9 cellular contexts compared by ENCODE assay signal in genomic region chr9:129596541-129597328, GRCh38. TPM values are rescaled to one million over a fixed set of nuclear protein-coding genes. Genes with fewer than 3 reads are reported as not detected.
A peak's percentile ranks its signal among the peaks of the same experiment; 100 is the strongest.
DNase-seq lines count a peak whose midpoint lies in the region; ATAC-seq and TF ChIP-seq lines count a peak whose summit lies in the region.
"Had no signal": no experiment of that assay in that cellular context is flagged by ENCODE, and none has a peak within 500 bp of the region (broad histone marks: within the 10 kb centered on the region; RNA-seq: fewer than 3 reads in every experiment).

No MANE protein-coding gene starts in this region.

- intact Hi-C loops in psoas muscle (cut with DNase I): no loop called here

- 30 to 53% (median 44%) methylated on average over 21 to 33 of the region's 33 CpGs for whole genome bisulfite sequencing in psoas muscle, 3 donors

- no peaks in the 10 kb centered on the region for H3K36me3 ChIP-seq in cardiac muscle cell
- no peaks in the 10 kb centered on the region for H3K36me3 ChIP-seq in psoas muscle (ENCODE audit: insufficient read depth in 1 of 2, low read depth in 1 of 2)

- H3K27ac Mint-ChIP-seq in activated CD4-positive, alpha-beta memory T cell treated with anti-CD3 and anti-CD28 coated beads, Interleukin-2, amount 10 ng/mL, durations not matched to agents 7 days and 5 days: no peak overlapping the region

- CTCF ChIA-PET in activated CD4-positive, alpha-beta memory T cell treated with anti-CD3 and anti-CD28 coated beads, Interleukin-2, amount 10 ng/mL, durations not matched to agents 7 days and 5 days (lab: Charles Lee): interaction anchor here (0.8 to 1.8 kb wide), 5 partner anchors 12 to 458 kb away, joined by 3 to 4 read pairs (median 3); no protein-coding TSS in a partner anchor

- no peak for TF ChIP-seq CTCF in cardiac muscle cell (IDR thresholded peaks at IDR 0.05; ENCODE audit: low read depth, low read length)
- no peak for TF ChIP-seq CTCF in psoas muscle (IDR thresholded peaks at IDR 0.05)

- H3K36me3 Mint-ChIP-seq in activated CD4-positive, alpha-beta memory T cell treated with anti-CD3 and anti-CD28 coated beads, Interleukin-2, amount 10 ng/mL, durations not matched to agents 7 days and 5 days (ENCODE audit: low read depth): no peaks in the 10 kb centered on the region

- ATAC-seq in psoas muscle (peak; percentile 36 to 69 (median 58)), GM19395 (IDR thresholded peaks at IDR 0.05; ENCODE audit: unreplicated experiment) (no peak)

- in situ Hi-C loops in ACHN (cut with HindIII; ENCODE audit: low pct_ligation_motif_present, low pct_unique_long_range_greater_than_20kb, low sequenced_read_pairs): no loop called here

- H3K9me3 ChIP-seq in cardiac muscle cell (ENCODE audit: low read depth) (no peaks in the 10 kb centered on the region), psoas muscle (no peaks in the 10 kb centered on the region)

- no peak overlapping the region for H3K27ac ChIP-seq in cardiac muscle cell
- peak overlapping the region; percentile 68 for H3K27ac ChIP-seq in psoas muscle

- DNase-seq in EH (ENCODE audit: low read depth) (peak; percentile 89), cardiac muscle cell (ENCODE audit: low read depth in 1 of 2, low spot score in 1 of 2) (peak; percentile 73 to 91), psoas muscle (peak; percentile 67 to 78), ACHN (no peak), OCI-M2 (lab: John Stamatoyannopoulos, UW; ENCODE audit: unreplicated experiment) (no peak)
- DNase-seq in activated CD4-positive, alpha-beta memory T cell treated with anti-CD3 and anti-CD28 coated beads, Interleukin-2, amount 10 ng/mL, durations not matched to agents 7 days and 5 days: no peak
- no peak for DNase-seq in activated CD4-positive, alpha-beta T cell treated with anti-CD3 and anti-CD28 coated beads, Interleukin-2, amount 50 U/mL, for 4 hours
- DNase-seq: activated T-cell treated with anti-CD3 and anti-CD28 coated beads, Interleukin-2, amount 50 U/mL, for 4 hours had no signal

- H3K4me1 ChIP-seq in cardiac muscle cell (ENCODE audit: low read depth) (peaks cover 14% of the 10 kb centered on the region), psoas muscle (peaks cover 17% of the 10 kb centered on the region)

- H3K4me3 ChIP-seq in cardiac muscle cell (peak overlapping the region; percentile 57), psoas muscle (peak overlapping the region; percentile 66)

- H3K4me3 Mint-ChIP-seq in activated CD4-positive, alpha-beta memory T cell treated with anti-CD3 and anti-CD28 coated beads, Interleukin-2, amount 10 ng/mL, durations not matched to agents 7 days and 5 days: peak overlapping the region; percentile 47
- H3K4me3 Mint-ChIP-seq: activated T-cell treated with anti-CD3 and anti-CD28 coated beads, Interleukin-2, amount 50 U/mL, for 4 hours had no signal

- H3K9me3 Mint-ChIP-seq in activated CD4-positive, alpha-beta memory T cell treated with anti-CD3 and anti-CD28 coated beads, Interleukin-2, amount 10 ng/mL, durations not matched to agents 7 days and 5 days: no peaks in the 10 kb centered on the region
- H3K9me3 Mint-ChIP-seq: activated T-cell treated with anti-CD3 and anti-CD28 coated beads, Interleukin-2, amount 50 U/mL, for 4 hours had no signal

- peaks cover 33% of the 10 kb centered on the region for H3K4me1 Mint-ChIP-seq in activated CD4-positive, alpha-beta memory T cell treated with anti-CD3 and anti-CD28 coated beads, Interleukin-2, amount 10 ng/mL, durations not matched to agents 7 days and 5 days

- H3K27me3 ChIP-seq in cardiac muscle cell (no peaks in the 10 kb centered on the region), psoas muscle (ENCODE audit: insufficient read depth in 3 of 3, low read length in 2 of 3) (peaks cover 0 to 3% (median 3%) of the 10 kb centered on the region in 3 donors)

- POLR2A ChIA-PET in activated CD4-positive, alpha-beta memory T cell treated with anti-CD3 and anti-CD28 coated beads, Interleukin-2, amount 10 ng/mL, durations not matched to agents 7 days and 5 days (lab: Charles Lee): interaction anchor here (0.7 to 3.5 kb wide), 6 partner anchors 9 to 127 kb away, joined by 4 to 38 read pairs (median 4); no protein-coding TSS in a partner anchor

- H3K27me3 Mint-ChIP-seq in activated CD4-positive, alpha-beta memory T cell treated with anti-CD3 and anti-CD28 coated beads, Interleukin-2, amount 10 ng/mL, durations not matched to agents 7 days and 5 days: peaks cover 33% of the 10 kb centered on the region

RNA-seq across cellular contexts. Expression of gene C9orf50, which starts 24.2 kb away (rescaled TPM):
- total RNA-seq in activated CD4-positive, alpha-beta memory T cell treated with anti-CD3 and anti-CD28 coated beads, Interleukin-2, amount 10 ng/mL, durations not matched to agents 7 days and 5 days: not detected
- total RNA-seq in cardiac muscle cell: 1.8 and 2.5 TPM in 2 replicates
- 2.9 and 4.3 TPM in 2 replicates for polyA plus RNA-seq in cardiac muscle cell
- total RNA-seq in psoas muscle: not detected
- not detected for polyA plus RNA-seq in psoas muscle
- total RNA-seq: activated T-cell treated with anti-CD3 and anti-CD28 coated beads, Interleukin-2, amount 50 U/mL, for 4 hours had no signal

RNA-seq across cellular contexts. Expression of gene NTMT1, which starts 29.2 kb away (rescaled TPM):
- 10 to 100 TPM; 34.2 to 38.7 TPM for total RNA-seq in activated CD4-positive, alpha-beta memory T cell treated with anti-CD3 and anti-CD28 coated beads, Interleukin-2, amount 10 ng/mL, durations not matched to agents 7 days and 5 days
- 35.2 and 36.1 TPM in 2 replicates for total RNA-seq in cardiac muscle cell
- 77.6 and 86.0 TPM in 2 replicates for polyA plus RNA-seq in cardiac muscle cell
- total RNA-seq in psoas muscle: 10 to 100 TPM; 67.5 to 98.2 (median 72.0) TPM
- polyA plus RNA-seq in psoas muscle: 100 to 1,000 TPM in 2 of 3 donors, 10 to 100 TPM in 1; 92.9 to 178 (median 112) TPM

RNA-seq across cellular contexts. Expression of gene ASB6, which starts 45.2 kb away (rescaled TPM):
- total RNA-seq in activated CD4-positive, alpha-beta memory T cell treated with anti-CD3 and anti-CD28 coated beads, Interleukin-2, amount 10 ng/mL, durations not matched to agents 7 days and 5 days: 10 to 100 TPM; 22.5 to 23.4 TPM
- total RNA-seq in cardiac muscle cell (23.9 and 24.0 TPM in 2 replicates), psoas muscle (10 to 100 TPM in 1 of 4 donors, 1 to 10 TPM in 3; 6.3 to 11.9 (median 8.6) TPM)
- polyA plus RNA-seq in cardiac muscle cell (15.0 and 25.2 TPM in 2 replicates), psoas muscle (10 to 100 TPM in 2 of 3 donors, 1 to 10 TPM in 1; 8.0 to 20.2 (median 14.9) TPM)

Comparison
In these comparisons a context has a peak if more than half of its experiments do, and no peak if none do; other contexts are left out.
1. DNase-seq: peak in EH (single experiment), cardiac muscle cell (2 of 2) and psoas muscle (2 of 2); none in activated CD4-positive, alpha-beta memory T cell treated with anti-CD3 and anti-CD28 coated beads, Interleukin-2, amount 10 ng/mL, durations not matched to agents 7 days and 5 days (single experiment), ACHN (single experiment), OCI-M2 (single experiment) and activated CD4-positive, alpha-beta T cell treated with anti-CD3 and anti-CD28 coated beads, Interleukin-2, amount 50 U/mL, for 4 hours (0 of 2).